ENCODE assay signal across 25 cellular contexts in genomic region chr10:42876476-42876875, GRCh38.
"Had no signal": no experiment of that assay in that cellular context is flagged by ENCODE, and none has a peak within 500 bp of the region (broad histone marks: within the 10 kb centered on the region; RNA-seq: fewer than 3 reads in every experiment).

No MANE protein-coding gene starts in this region.

- H2AFZ ChIP-seq: parathyroid adenoma had no signal

- H3K9me3 ChIP-seq: heart left ventricle, mucosa of descending colon, neutrophil, psoas muscle, right lobe of liver, testis, thyroid gland, transverse colon, upper lobe of right lung, uterus had no signal

- H3K4me1 ChIP-seq: parathyroid adenoma, psoas muscle, right lobe of liver, testis, thyroid gland, transverse colon, upper lobe of right lung, uterus had no signal

- DNase-seq: immature natural killer cell; left colon; midbrain; naive thymus-derived CD4-positive, alpha-beta T cell; occipital lobe; right lobe of liver; stimulated activated CD4-positive, alpha-beta T cell treated with anti-CD3 and anti-CD28 coated beads, Interleukin-12 subunit alpha, Interleukin-12 subunit beta, amount 100 ng/mL, for 4 hours; stimulated activated CD4-positive, alpha-beta T cell treated with anti-CD3 and anti-CD28 coated beads, Interleukin-15, amount 100 ng/mL, for 24 hours; stimulated activated CD4-positive, alpha-beta T cell treated with anti-CD3 and anti-CD28 coated beads, Interleukin-2, amount 100 ng/mL, for 24 hours; stimulated activated CD4-positive, alpha-beta T cell treated with anti-CD3 and anti-CD28 coated beads, Interleukin-4, amount 100 ng/mL, for 1 hour; stimulated activated naive B cell treated with anti-CD40 and anti-IgM and Interleukin-4, amounts not matched to agents 10 μg/mL and 1 μg/mL and 100 μg/mL, for 72 hours; stimulated activated naive CD8-positive, alpha-beta T cell treated with anti-CD3 and anti-CD28 coated beads, Interleukin-15, Interleukin-2, amounts not matched to agents 100 U/mL and 50 U/mL, for 24 hours; stomach; testis; thyroid gland; transverse colon; upper lobe of right lung; uterus had no signal

- H3K27ac ChIP-seq: heart left ventricle, neutrophil, parathyroid adenoma, psoas muscle, right lobe of liver, stomach, testis, thyroid gland, transverse colon, upper lobe of right lung, uterus had no signal

- H3K36me3 ChIP-seq: heart left ventricle, left lung, neutrophil, right lobe of liver, stomach, thyroid gland, transverse colon, upper lobe of right lung, uterus had no signal

- H3K27me3 ChIP-seq: neutrophil, right lobe of liver, testis, thyroid gland, transverse colon, upper lobe of right lung, uterus had no signal

- H3K9ac ChIP-seq: parathyroid adenoma had no signal

- H3K4me3 ChIP-seq: heart left ventricle, left lung, mucosa of descending colon, psoas muscle, right lobe of liver, smooth muscle cell, stomach, testis, thyroid gland, transverse colon, upper lobe of right lung, uterus had no signal
